ENCODE assay signal across 8 cellular contexts in the genomic region with DNA sequence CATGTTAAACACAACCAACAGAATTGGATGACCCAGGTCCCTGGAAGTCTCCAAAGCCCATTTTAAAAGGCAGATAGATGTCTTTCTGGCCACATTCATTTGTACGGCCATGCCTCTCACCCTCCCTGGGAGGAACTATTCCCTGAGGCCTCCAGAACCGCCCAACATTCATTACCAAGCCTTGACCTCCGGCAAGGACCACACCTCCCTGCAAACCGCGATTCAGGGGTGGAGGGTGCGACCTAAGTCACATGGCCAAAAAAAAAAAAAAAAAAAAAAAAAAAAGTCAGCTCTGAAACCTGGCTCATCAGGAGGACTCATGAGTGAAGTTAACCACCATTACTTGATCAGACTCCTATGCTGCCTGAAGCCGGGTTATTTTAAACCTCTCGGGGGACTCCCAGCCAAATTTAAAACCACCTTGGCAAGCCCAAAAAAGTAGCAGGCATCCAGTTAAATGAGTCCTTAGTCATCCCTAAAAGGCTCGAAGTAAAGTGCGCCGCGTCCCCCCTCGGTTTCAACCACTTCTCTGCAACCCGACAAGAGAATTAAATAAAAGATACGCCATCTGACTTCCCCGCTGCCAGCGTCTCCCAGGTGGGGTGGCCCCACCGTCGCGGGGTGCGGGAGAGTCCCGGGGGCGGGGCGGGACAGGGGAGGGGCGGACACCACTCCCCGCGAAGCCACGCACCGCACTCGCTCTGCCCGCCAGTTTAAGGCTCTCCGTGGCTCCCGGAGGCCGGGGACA. TPM values are rescaled to one million over a fixed set of nuclear protein-coding genes. Genes with fewer than 3 reads are reported as not detected.
DNase-seq lines count a peak whose midpoint lies in the region; ATAC-seq and TF ChIP-seq lines count a peak whose summit lies in the region.

No MANE protein-coding gene starts in this region.

- TF ChIP-seq CTCF in CD8-positive, alpha-beta T cell (IDR thresholded peaks at IDR 0.05), result no peak

- peak overlapping the region; percentile 99 for H3K4me3 Mint-ChIP-seq in CD8-positive, alpha-beta T cell
- H3K4me3 Mint-ChIP-seq in activated CD4-positive, alpha-beta memory T cell treated with anti-CD3 and anti-CD28 coated beads, Interleukin-2, amount 10 ng/mL, durations not matched to agents 7 days and 5 days, result peak overlapping the region; percentile 96
- H3K4me3 Mint-ChIP-seq in effector memory CD8-positive, alpha-beta T cell, result peak overlapping the region; percentile 98 to 99
- peak overlapping the region; percentile 99 for H3K4me3 Mint-ChIP-seq in memory B cell

- CTCF ChIA-PET in CD8-positive, alpha-beta T cell (lab: Charles Lee), result interaction anchor here (1.0 to 2.8 kb wide), 2 partner anchors 13 to 72 kb away, joined by 3 to 8 read pairs; no protein-coding TSS in a partner anchor
- CTCF ChIA-PET in activated CD4-positive, alpha-beta memory T cell treated with anti-CD3 and anti-CD28 coated beads, Interleukin-2, amount 10 ng/mL, durations not matched to agents 7 days and 5 days (lab: Charles Lee), result interaction anchor here (1.0 to 1.1 kb wide), 2 partner anchors 188 to 190 kb away, joined by 3 to 6 read pairs; no protein-coding TSS in a partner anchor

- peak overlapping the region; percentile 100 for H3K27ac Mint-ChIP-seq in CD8-positive, alpha-beta T cell
- H3K27ac Mint-ChIP-seq in activated CD4-positive, alpha-beta memory T cell treated with anti-CD3 and anti-CD28 coated beads, Interleukin-2, amount 10 ng/mL, durations not matched to agents 7 days and 5 days, result peak overlapping the region; percentile 97
- H3K27ac Mint-ChIP-seq in effector memory CD8-positive, alpha-beta T cell, result peak overlapping the region; percentile 100
- H3K27ac Mint-ChIP-seq in memory B cell, result peak overlapping the region; percentile 100

- peaks cover 43% of the 10 kb centered on the region for H3K4me1 ChIP-seq in CD8-positive, alpha-beta T cell (ENCODE audit: insufficient read depth, low read length)

- no peaks in the 10 kb centered on the region for H3K9me3 Mint-ChIP-seq in CD8-positive, alpha-beta T cell
- H3K9me3 Mint-ChIP-seq in activated CD4-positive, alpha-beta memory T cell treated with anti-CD3 and anti-CD28 coated beads, Interleukin-2, amount 10 ng/mL, durations not matched to agents 7 days and 5 days, result no peaks in the 10 kb centered on the region
- H3K9me3 Mint-ChIP-seq in effector memory CD8-positive, alpha-beta T cell, result no peaks in the 10 kb centered on the region
- H3K9me3 Mint-ChIP-seq in memory B cell, result no peaks in the 10 kb centered on the region

- DNase-seq in CD8-positive, alpha-beta T cell, result peak; percentile 36 to 74 (median 63)
- DNase-seq in MG63, result peak; percentile 78
- peak; percentile 73 for DNase-seq in activated CD4-positive, alpha-beta memory T cell treated with anti-CD3 and anti-CD28 coated beads, Interleukin-2, amount 10 ng/mL, durations not matched to agents 7 days and 5 days
- peak; percentile 44 to 57 (median 51) for DNase-seq in effector memory CD8-positive, alpha-beta T cell
- DNase-seq in memory B cell (ENCODE audit: low spot score in 2 of 2), result peak; percentile 44 to 46
- DNase-seq in stimulated activated CD8-positive, alpha-beta memory T cell treated with anti-CD3 and anti-CD28 coated beads, Interleukin-2, amount 100 ng/mL, for 1 hour (ENCODE audit: low read depth in 2 of 2), result peak; percentile 44 to 62
- DNase-seq in NCI-H2107 (lab: John Stamatoyannopoulos, UW), result no peak

- no peaks in the 10 kb centered on the region for H3K36me3 ChIP-seq in CD8-positive, alpha-beta T cell (ENCODE audit: insufficient read depth, low read length)
- no peaks in the 10 kb centered on the region for H3K36me3 ChIP-seq in MG63

- no peaks in the 10 kb centered on the region for H3K27me3 Mint-ChIP-seq in CD8-positive, alpha-beta T cell (ENCODE audit: low read depth)
- no peaks in the 10 kb centered on the region for H3K27me3 Mint-ChIP-seq in activated CD4-positive, alpha-beta memory T cell treated with anti-CD3 and anti-CD28 coated beads, Interleukin-2, amount 10 ng/mL, durations not matched to agents 7 days and 5 days
- no peaks in the 10 kb centered on the region for H3K27me3 Mint-ChIP-seq in effector memory CD8-positive, alpha-beta T cell
- no peaks in the 10 kb centered on the region for H3K27me3 Mint-ChIP-seq in memory B cell

- H3K27ac ChIP-seq in CD8-positive, alpha-beta T cell (ENCODE audit: low read depth, low read length), result peak overlapping the region; percentile 94

- peaks cover 60% of the 10 kb centered on the region for H3K4me1 Mint-ChIP-seq in CD8-positive, alpha-beta T cell (ENCODE audit: low read depth)
- peaks cover 48% of the 10 kb centered on the region for H3K4me1 Mint-ChIP-seq in activated CD4-positive, alpha-beta memory T cell treated with anti-CD3 and anti-CD28 coated beads, Interleukin-2, amount 10 ng/mL, durations not matched to agents 7 days and 5 days
- peaks cover 40 to 55% of the 10 kb centered on the region in 2 donors for H3K4me1 Mint-ChIP-seq in effector memory CD8-positive, alpha-beta T cell (ENCODE audit: low read depth in 2 of 2)
- peaks cover 37% of the 10 kb centered on the region for H3K4me1 Mint-ChIP-seq in memory B cell

- H3K4me3 ChIP-seq in CD8-positive, alpha-beta T cell (ENCODE audit: low read depth, low read length), result peak overlapping the region; percentile 91
- H3K4me3 ChIP-seq in MG63, result peak overlapping the region; percentile 65

- H3K36me3 Mint-ChIP-seq in CD8-positive, alpha-beta T cell, result peaks cover 20% of the 10 kb centered on the region
- peaks cover 28% of the 10 kb centered on the region for H3K36me3 Mint-ChIP-seq in activated CD4-positive, alpha-beta memory T cell treated with anti-CD3 and anti-CD28 coated beads, Interleukin-2, amount 10 ng/mL, durations not matched to agents 7 days and 5 days (ENCODE audit: low read depth)
- H3K36me3 Mint-ChIP-seq in effector memory CD8-positive, alpha-beta T cell (ENCODE audit: insufficient read depth), result peaks cover 38% of the 10 kb centered on the region
- no peaks in the 10 kb centered on the region for H3K36me3 Mint-ChIP-seq in memory B cell

- H3K9me3 ChIP-seq in CD8-positive, alpha-beta T cell (ENCODE audit: low read length), result no peaks in the 10 kb centered on the region
- H3K9me3 ChIP-seq in MG63, result no peaks in the 10 kb centered on the region

- H3K27me3 ChIP-seq in CD8-positive, alpha-beta T cell (ENCODE audit: insufficient read depth, low read length), result no peaks in the 10 kb centered on the region
- no peaks in the 10 kb centered on the region for H3K27me3 ChIP-seq in MG63

- POLR2A ChIA-PET in CD8-positive, alpha-beta T cell (lab: Charles Lee), result interaction anchor here (0.6 to 3.6 kb wide), 11 partner anchors 8 to 1488 kb away, joined by 3 to 41 read pairs (median 4); no protein-coding TSS in a partner anchor
- POLR2A ChIA-PET in activated CD4-positive, alpha-beta memory T cell treated with anti-CD3 and anti-CD28 coated beads, Interleukin-2, amount 10 ng/mL, durations not matched to agents 7 days and 5 days (lab: Charles Lee), result interaction anchor here (1.0 to 5.6 kb wide), 11 partner anchors 9 to 195 kb away, joined by 3 to 95 read pairs (median 5); no protein-coding TSS in a partner anchor

- intact Hi-C loops in CD8-positive, alpha-beta T cell (cut with DNase I, micrococcal nuclease), result loop anchor here (1.0 to 5.0 kb wide), 7 partner anchors 8 to 1500 kb away; a partner anchor contains a TSS

- ATAC-seq in CD8-positive, alpha-beta T cell, result peak; percentile 15
- peak; percentile 34 for ATAC-seq in GM21447 (IDR thresholded peaks at IDR 0.05; ENCODE audit: unreplicated experiment)
- peak; percentile 20 for ATAC-seq in effector memory CD8-positive, alpha-beta T cell (replicated peaks)
- ATAC-seq in memory B cell (ENCODE audit: low read depth), result peak; percentile 22

RNA-seq across cellular contexts. Expression of a gene that starts 2.4 kb away (rescaled TPM):
- 10 to 100 TPM; 84.0 to 87.1 TPM for total RNA-seq in CD8-positive, alpha-beta T cell
- 2.1 and 5.5 TPM in 2 replicates for total RNA-seq in MG63 (2014; rRNA removed; shearing (Covaris generic); ENCODE audit: low replicate concordance)
- 10 to 100 TPM; 19.2 to 19.6 TPM for total RNA-seq in activated CD4-positive, alpha-beta memory T cell treated with anti-CD3 and anti-CD28 coated beads, Interleukin-2, amount 10 ng/mL, durations not matched to agents 7 days and 5 days

Comparison
In these comparisons a context has a peak if more than half of its experiments do, and no peak if none do; other contexts are left out.
1. RNA of a gene that starts 2.4 kb away (total RNA-seq): 84.0 to 87.1 TPM in CD8-positive, alpha-beta T cell; 19.2 to 19.6 TPM in activated CD4-positive, alpha-beta memory T cell treated with anti-CD3 and anti-CD28 coated beads, Interleukin-2, amount 10 ng/mL, durations not matched to agents 7 days and 5 days and 2.1 to 5.5 TPM in MG63; every median in the first group is over 4 times any median in the second.
2. Peak in every context shown above with its lines, with median percentiles within 50 percentile points of each other: ATAC-seq, H3K27ac Mint-ChIP-seq and H3K4me3 Mint-ChIP-seq.